Comparison of ENCODE assay signal across 1 cellular context in genomic region chr11:47394322-47395224, GRCh38.
A peak's percentile ranks its signal among the peaks of the same experiment; 100 is the strongest.
TF ChIP-seq lines count a peak whose summit lies in the region.

No MANE protein-coding gene starts in this region.

TF ChIP-seq in K562, 482 proteins besides CTCF, POLR2A, EP300 and RAD21 (continued from another document and continues in another):
- no peak for TF ChIP-seq SIN3A (IDR thresholded peaks at IDR 0.05; ENCODE audit: borderline replicate concordance in 2 of 2, control insufficient read depth in 1 of 2, low read depth in 2 of 2, low read length in 2 of 2)
- TF ChIP-seq ZZZ3 (IDR thresholded peaks at IDR 0.05), result no peak
- TF ChIP-seq, protein P1, sequence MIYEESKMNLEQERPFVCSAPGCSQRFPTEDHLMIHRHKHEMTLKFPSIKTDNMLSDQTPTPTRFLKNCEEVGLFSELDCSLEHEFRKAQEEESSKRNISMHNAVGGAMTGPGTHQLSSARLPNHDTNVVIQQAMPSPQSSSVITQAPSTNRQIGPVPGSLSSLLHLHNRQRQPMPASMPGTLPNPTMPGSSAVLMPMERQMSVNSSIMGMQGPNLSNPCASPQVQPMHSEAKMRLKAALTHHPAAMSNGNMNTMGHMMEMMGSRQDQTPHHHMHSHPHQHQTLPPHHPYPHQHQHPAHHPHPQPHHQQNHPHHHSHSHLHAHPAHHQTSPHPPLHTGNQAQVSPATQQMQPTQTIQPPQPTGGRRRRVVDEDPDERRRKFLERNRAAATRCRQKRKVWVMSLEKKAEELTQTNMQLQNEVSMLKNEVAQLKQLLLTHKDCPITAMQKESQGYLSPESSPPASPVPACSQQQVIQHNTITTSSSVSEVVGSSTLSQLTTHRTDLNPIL (CRISPR knock-in tag; IDR thresholded peaks at IDR 0.05), result no peak
- no peak for TF ChIP-seq ZNF277 (CRISPR knock-in tag; IDR thresholded peaks at IDR 0.05; ENCODE audit: borderline replicate concordance)
- TF ChIP-seq MYNN (IDR thresholded peaks at IDR 0.05), result 0 out of 2 replicates have a peak, but pooled peaks have one; percentile 13
- no peak for TF ChIP-seq MYNN (CRISPR knock-in tag; IDR thresholded peaks at IDR 0.05)
- TF ChIP-seq GTF2E2 (tag; IDR thresholded peaks at IDR 0.05), result 0 out of 2 replicates have a peak, but pooled peaks have one; percentile 62
- TF ChIP-seq SETDB1 (IDR thresholded peaks at IDR 0.05; ENCODE audit: low read length), result no peak
- TF ChIP-seq L3MBTL2 (IDR thresholded peaks at IDR 0.05), result peak; percentile 77
- no peak for TF ChIP-seq NFYB (IDR thresholded peaks at IDR 0.05; ENCODE audit: extremely low read depth, insufficient read length)
- TF ChIP-seq NELFE (IDR thresholded peaks at IDR 0.05; ENCODE audit: insufficient read depth, insufficient read length), result no peak
- TF ChIP-seq, protein P2, sequence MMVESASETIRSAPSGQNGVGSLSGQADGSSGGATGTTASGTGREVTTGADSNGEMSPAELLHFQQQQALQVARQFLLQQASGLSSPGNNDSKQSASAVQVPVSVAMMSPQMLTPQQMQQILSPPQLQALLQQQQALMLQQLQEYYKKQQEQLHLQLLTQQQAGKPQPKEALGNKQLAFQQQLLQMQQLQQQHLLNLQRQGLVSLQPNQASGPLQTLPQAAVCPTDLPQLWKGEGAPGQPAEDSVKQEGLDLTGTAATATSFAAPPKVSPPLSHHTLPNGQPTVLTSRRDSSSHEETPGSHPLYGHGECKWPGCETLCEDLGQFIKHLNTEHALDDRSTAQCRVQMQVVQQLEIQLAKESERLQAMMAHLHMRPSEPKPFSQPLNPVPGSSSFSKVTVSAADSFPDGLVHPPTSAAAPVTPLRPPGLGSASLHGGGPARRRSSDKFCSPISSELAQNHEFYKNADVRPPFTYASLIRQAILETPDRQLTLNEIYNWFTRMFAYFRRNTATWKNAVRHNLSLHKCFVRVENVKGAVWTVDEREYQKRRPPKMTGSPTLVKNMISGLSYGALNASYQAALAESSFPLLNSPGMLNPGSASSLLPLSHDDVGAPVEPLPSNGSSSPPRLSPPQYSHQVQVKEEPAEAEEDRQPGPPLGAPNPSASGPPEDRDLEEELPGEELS (CRISPR knock-in tag; IDR thresholded peaks at IDR 0.05; ENCODE audit: borderline replicate concordance), result no peak
- TF ChIP-seq TRIM28 (IDR thresholded peaks at IDR 0.05), result no peak
- TF ChIP-seq CBFB (CRISPR knock-in tag; IDR thresholded peaks at IDR 0.05), result no peak
- TF ChIP-seq, protein P3, sequence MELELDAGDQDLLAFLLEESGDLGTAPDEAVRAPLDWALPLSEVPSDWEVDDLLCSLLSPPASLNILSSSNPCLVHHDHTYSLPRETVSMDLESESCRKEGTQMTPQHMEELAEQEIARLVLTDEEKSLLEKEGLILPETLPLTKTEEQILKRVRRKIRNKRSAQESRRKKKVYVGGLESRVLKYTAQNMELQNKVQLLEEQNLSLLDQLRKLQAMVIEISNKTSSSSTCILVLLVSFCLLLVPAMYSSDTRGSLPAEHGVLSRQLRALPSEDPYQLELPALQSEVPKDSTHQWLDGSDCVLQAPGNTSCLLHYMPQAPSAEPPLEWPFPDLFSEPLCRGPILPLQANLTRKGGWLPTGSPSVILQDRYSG (tag; conservative IDR thresholded peaks at IDR 0.05; ENCODE audit: low read depth), result 0 out of 2 replicates have a peak, but pooled peaks have one; percentile 73
- TF ChIP-seq NR2C1 (IDR thresholded peaks at IDR 0.05), result peak; percentile 87
- peak; percentile 83 for TF ChIP-seq NR2C1 (tag; IDR thresholded peaks at IDR 0.05)
- TF ChIP-seq NCOA4 (IDR thresholded peaks at IDR 0.05; ENCODE audit: partially characterized antibody), result no peak
- TF ChIP-seq, protein P4, sequence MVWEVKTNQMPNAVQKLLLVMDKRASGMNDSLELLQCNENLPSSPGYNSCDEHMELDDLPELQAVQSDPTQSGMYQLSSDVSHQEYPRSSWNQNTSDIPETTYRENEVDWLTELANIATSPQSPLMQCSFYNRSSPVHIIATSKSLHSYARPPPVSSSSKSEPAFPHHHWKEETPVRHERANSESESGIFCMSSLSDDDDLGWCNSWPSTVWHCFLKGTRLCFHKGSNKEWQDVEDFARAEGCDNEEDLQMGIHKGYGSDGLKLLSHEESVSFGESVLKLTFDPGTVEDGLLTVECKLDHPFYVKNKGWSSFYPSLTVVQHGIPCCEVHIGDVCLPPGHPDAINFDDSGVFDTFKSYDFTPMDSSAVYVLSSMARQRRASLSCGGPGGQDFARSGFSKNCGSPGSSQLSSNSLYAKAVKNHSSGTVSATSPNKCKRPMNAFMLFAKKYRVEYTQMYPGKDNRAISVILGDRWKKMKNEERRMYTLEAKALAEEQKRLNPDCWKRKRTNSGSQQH (CRISPR knock-in tag; IDR thresholded peaks at IDR 0.05), result no peak
- TF ChIP-seq SMAD3 (CRISPR knock-in tag; conservative IDR thresholded peaks at IDR 0.05), result no peak
- peak; percentile 83 for TF ChIP-seq GABPA (tag; conservative IDR thresholded peaks at IDR 0.05; ENCODE audit: low read depth)
- no peak for TF ChIP-seq ZNF785 (CRISPR knock-in tag; IDR thresholded peaks at IDR 0.05)
- TF ChIP-seq CBFA2T3 (IDR thresholded peaks at IDR 0.05), result peak; percentile 29; the same call in 1 of the 2 replicates
- peak; percentile 44 to 46 for TF ChIP-seq E2F6 (IDR thresholded peaks at IDR 0.05; ENCODE audit: borderline replicate concordance in 1 of 2, extremely low read depth in 1 of 2, insufficient read depth in 1 of 2, insufficient read length in 1 of 2, low read depth in 1 of 2, low read length in 1 of 2, poor library complexity in 1 of 2, severe bottlenecking in 1 of 2)
- no peak for TF ChIP-seq ZNF282 (CRISPR knock-in tag; IDR thresholded peaks at IDR 0.05)
- TF ChIP-seq, protein P5, sequence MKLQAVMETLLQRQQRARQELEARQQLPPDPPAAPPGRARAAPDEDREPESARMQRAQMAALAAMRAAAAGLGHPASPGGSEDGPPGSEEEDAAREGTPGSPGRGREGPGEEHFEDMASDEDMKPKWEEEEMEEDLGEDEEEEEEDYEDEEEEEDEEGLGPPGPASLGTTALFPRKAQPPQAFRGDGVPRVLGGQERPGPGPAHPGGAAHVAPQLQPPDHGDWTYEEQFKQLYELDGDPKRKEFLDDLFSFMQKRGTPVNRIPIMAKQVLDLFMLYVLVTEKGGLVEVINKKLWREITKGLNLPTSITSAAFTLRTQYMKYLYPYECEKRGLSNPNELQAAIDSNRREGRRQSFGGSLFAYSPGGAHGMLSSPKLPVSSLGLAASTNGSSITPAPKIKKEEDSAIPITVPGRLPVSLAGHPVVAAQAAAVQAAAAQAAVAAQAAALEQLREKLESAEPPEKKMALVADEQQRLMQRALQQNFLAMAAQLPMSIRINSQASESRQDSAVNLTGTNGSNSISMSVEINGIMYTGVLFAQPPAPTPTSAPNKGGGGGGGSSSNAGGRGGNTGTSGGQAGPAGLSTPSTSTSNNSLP (IDR thresholded peaks at IDR 0.05; ENCODE audit: borderline replicate concordance, low read depth, low read length), result no peak
- no peak for TF ChIP-seq ZBTB5 (IDR thresholded peaks at IDR 0.05)
- TF ChIP-seq ZBTB11 (CRISPR knock-in tag; IDR thresholded peaks at IDR 0.05), result peak in 2 of 3 experiments; percentile 13 to 91; a peak in 2 of 6 replicates
- TF ChIP-seq, protein P6, sequence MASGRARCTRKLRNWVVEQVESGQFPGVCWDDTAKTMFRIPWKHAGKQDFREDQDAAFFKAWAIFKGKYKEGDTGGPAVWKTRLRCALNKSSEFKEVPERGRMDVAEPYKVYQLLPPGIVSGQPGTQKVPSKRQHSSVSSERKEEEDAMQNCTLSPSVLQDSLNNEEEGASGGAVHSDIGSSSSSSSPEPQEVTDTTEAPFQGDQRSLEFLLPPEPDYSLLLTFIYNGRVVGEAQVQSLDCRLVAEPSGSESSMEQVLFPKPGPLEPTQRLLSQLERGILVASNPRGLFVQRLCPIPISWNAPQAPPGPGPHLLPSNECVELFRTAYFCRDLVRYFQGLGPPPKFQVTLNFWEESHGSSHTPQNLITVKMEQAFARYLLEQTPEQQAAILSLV (tag; IDR thresholded peaks at IDR 0.05), result peak; percentile 19; the same call in 1 of the 2 replicates
- TF ChIP-seq, protein P7, sequence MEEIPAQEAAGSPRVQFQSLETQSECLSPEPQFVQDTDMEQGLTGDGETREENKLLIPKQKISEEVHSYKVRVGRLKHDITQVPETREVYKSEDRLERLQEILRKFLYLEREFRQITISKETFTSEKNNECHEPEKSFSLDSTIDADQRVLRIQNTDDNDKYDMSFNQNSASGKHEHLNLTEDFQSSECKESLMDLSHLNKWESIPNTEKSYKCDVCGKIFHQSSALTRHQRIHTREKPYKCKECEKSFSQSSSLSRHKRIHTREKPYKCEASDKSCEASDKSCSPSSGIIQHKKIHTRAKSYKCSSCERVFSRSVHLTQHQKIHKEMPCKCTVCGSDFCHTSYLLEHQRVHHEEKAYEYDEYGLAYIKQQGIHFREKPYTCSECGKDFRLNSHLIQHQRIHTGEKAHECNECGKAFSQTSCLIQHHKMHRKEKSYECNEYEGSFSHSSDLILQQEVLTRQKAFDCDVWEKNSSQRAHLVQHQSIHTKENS (CRISPR knock-in tag; IDR thresholded peaks at IDR 0.05), result no peak
- no peak for TF ChIP-seq FOXA3 (CRISPR knock-in tag; conservative IDR thresholded peaks at IDR 0.05 in 1 of 2, IDR thresholded peaks at IDR 0.05 in 1 of 2)
- TF ChIP-seq FOXA1 (IDR thresholded peaks at IDR 0.05; ENCODE audit: borderline replicate concordance), result no peak
- TF ChIP-seq TFAM (CRISPR knock-in tag; conservative IDR thresholded peaks at IDR 0.05), result no peak
- TF ChIP-seq STAG1 (CRISPR knock-in tag; IDR thresholded peaks at IDR 0.05; ENCODE audit: borderline replicate concordance), result no peak
- TF ChIP-seq ID3 (CRISPR knock-in tag; IDR thresholded peaks at IDR 0.05), result no peak
- TF ChIP-seq ID3 (tag; IDR thresholded peaks at IDR 0.05), result peak; percentile 57; the same call in 1 of the 2 replicates
- peak; percentile 64 for TF ChIP-seq HMGN3 (IDR thresholded peaks at IDR 0.05; ENCODE audit: borderline replicate concordance, extremely low read depth, insufficient read length, low read depth, low read length)
- no peak for TF ChIP-seq YY1 (IDR thresholded peaks at IDR 0.05; ENCODE audit: borderline replicate concordance in 1 of 3, control insufficient read depth in 1 of 3, extremely low read depth in 1 of 3, insufficient read depth in 3 of 3, insufficient read length in 1 of 3, insufficient replicate concordance in 2 of 3, low read depth in 1 of 3, low read length in 2 of 3)
- TF ChIP-seq, protein P8, sequence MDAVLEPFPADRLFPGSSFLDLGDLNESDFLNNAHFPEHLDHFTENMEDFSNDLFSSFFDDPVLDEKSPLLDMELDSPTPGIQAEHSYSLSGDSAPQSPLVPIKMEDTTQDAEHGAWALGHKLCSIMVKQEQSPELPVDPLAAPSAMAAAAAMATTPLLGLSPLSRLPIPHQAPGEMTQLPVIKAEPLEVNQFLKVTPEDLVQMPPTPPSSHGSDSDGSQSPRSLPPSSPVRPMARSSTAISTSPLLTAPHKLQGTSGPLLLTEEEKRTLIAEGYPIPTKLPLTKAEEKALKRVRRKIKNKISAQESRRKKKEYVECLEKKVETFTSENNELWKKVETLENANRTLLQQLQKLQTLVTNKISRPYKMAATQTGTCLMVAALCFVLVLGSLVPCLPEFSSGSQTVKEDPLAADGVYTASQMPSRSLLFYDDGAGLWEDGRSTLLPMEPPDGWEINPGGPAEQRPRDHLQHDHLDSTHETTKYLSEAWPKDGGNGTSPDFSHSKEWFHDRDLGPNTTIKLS (IDR thresholded peaks at IDR 0.05; ENCODE audit: borderline replicate concordance, low read depth), result peak; percentile 51; the same call in 1 of the 2 replicates
